Comparison of ENCODE assay signal across 8 cellular contexts in the genomic region with DNA sequence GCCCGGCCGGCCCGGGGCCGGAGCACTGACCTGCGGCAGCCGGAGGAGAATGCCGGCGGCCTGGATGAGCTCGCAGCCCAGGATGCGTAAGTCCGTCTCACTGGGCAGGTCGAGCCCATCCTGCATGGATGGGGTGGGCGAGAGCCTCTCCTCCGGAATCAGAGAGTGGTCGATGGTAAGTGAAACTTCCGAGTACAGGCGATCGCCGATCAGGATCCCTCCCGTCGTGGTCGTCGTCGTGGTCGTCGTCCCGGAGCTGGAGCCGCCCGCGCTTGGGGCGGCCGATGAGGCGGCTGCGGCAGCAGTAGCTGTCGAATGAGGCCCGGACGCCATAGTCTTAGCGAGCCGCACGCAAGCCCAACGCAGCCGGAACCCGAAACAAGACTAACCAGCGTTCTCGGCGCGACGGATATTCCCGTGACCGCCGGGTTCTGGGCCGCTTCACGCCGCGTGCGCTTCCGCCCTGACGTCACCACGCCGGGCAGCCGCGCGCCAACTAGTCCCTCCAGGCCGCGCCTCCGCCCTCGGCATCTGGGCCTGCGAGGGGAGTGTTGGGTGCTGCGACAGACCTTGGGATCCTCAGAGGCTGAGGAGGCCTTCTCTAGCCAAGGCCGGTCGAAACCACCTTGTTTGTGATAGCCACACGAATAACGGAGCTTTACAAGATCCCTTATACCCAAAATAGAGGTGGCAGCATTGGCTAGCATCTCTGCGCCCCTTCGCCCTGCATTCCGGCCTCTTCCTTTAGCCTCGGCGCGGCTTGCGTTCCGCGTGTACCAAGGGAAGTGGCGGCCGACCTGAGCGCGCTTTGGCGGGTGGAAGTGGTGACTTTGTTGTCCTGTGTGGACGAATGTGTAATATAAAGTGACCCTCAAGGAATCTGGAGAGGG. TPM values are rescaled to one million over a fixed set of nuclear protein-coding genes. Genes with fewer than 3 reads are reported as not detected.
DNase-seq lines count a peak whose midpoint lies in the region; ATAC-seq and TF ChIP-seq lines count a peak whose summit lies in the region.

Gene CCNL1 (minus strand): TSS at position 386 of the 890 bp plus-strand sequence. CDS start 53 bp downstream, at position 333.

- POLR2A ChIA-PET in Panc1 (lab: Charles Lee): interaction anchor here (0.6 to 2.7 kb wide), 4 partner anchors 13 to 1563 kb away, joined by 3 to 59 read pairs (median 4); no protein-coding TSS in a partner anchor

- H3K4me2 ChIP-seq in KMS-11: peak within 1 kb of the TSS; percentile 98

- H3K27me3 ChIP-seq in KMS-11 (ENCODE audit: insufficient read depth, low read depth): no peaks in the 10 kb centered on the region
- H3K27me3 ChIP-seq in Panc1 (ENCODE audit: control insufficient read depth, insufficient read depth, low read length): no peaks in the 10 kb centered on the region
- H3K27me3 ChIP-seq in esophagus (ENCODE audit: control insufficient read depth in 1 of 2, insufficient read depth in 2 of 2, low read length in 2 of 2): no peaks in the 10 kb centered on the region
- H3K27me3 ChIP-seq in mucosa of stomach (ENCODE audit: control insufficient read depth, insufficient read depth, low read length): no peaks in the 10 kb centered on the region

- H3K4me1 ChIP-seq in KMS-11 (ENCODE audit: low read depth, poor library complexity, severe bottlenecking): peaks cover 61% of the 10 kb centered on the region
- peaks cover 37% of the 10 kb centered on the region for H3K4me1 ChIP-seq in Panc1 (ENCODE audit: control insufficient read depth, insufficient read depth, low read length)
- no peaks in the 10 kb centered on the region for H3K4me1 ChIP-seq in esophagus (ENCODE audit: control insufficient read depth in 2 of 2, insufficient read depth in 2 of 2, low read length in 1 of 2)
- peaks cover 32% of the 10 kb centered on the region for H3K4me1 ChIP-seq in mucosa of stomach (ENCODE audit: control insufficient read depth, insufficient read depth, low read length)

- peak within 1 kb of the TSS; percentile 97 for H3K4me3 ChIP-seq in KMS-11 (IDR thresholded peaks at IDR 0.05; ENCODE audit: insufficient read depth, low read depth, low read length)
- peak within 1 kb of the TSS; percentile 71 to 88 for H3K4me3 ChIP-seq in Panc1 (ENCODE audit: low read depth in 2 of 2, low read length in 2 of 2)
- H3K4me3 ChIP-seq in esophagus (ENCODE audit: low read depth in 1 of 2, low read length in 2 of 2): peak within 1 kb of the TSS; percentile 84 to 96
- peak within 1 kb of the TSS; percentile 57 for H3K4me3 ChIP-seq in mucosa of stomach (ENCODE audit: low read length)

- ATAC-seq in GM21786 (IDR thresholded peaks at IDR 0.05; ENCODE audit: unreplicated experiment): peak; percentile 80
- peak; percentile 94 for ATAC-seq in Panc1
- peak; percentile 83 to 84 for ATAC-seq in activated T-cell treated with anti-CD3 and anti-CD28 coated beads, Interleukin-2, amount 50 U/mL, for 4 hours

- H3K36me3 Mint-ChIP-seq in activated T-cell treated with anti-CD3 and anti-CD28 coated beads, Interleukin-2, amount 50 U/mL, for 4 hours (ENCODE audit: insufficient read depth): peaks cover 44% of the 10 kb centered on the region

- H3K4me1 Mint-ChIP-seq in activated T-cell treated with anti-CD3 and anti-CD28 coated beads, Interleukin-2, amount 50 U/mL, for 4 hours (ENCODE audit: low read depth): peaks cover 45% of the 10 kb centered on the region

- no TSS peak for BruUV-seq in Panc1 (replicated peaks; lab: Mats Ljungman, UMichigan)

- H4K20me1 ChIP-seq in KMS-11 (ENCODE audit: insufficient read depth): peaks cover 42% of the 10 kb centered on the region

- H3K36me3 ChIP-seq in KMS-11 (ENCODE audit: insufficient read depth) (peaks cover 36% of the 10 kb centered on the region), Panc1 (ENCODE audit: control insufficient read depth, insufficient read depth, low read length) (peaks cover 42% of the 10 kb centered on the region), esophagus (ENCODE audit: control insufficient read depth in 2 of 2, insufficient read depth in 2 of 2, low read length in 1 of 2) (no peaks in the 10 kb centered on the region), mucosa of stomach (ENCODE audit: control insufficient read depth, insufficient read depth, low read length) (no peaks in the 10 kb centered on the region)

- peak within 1 kb of the TSS; percentile 48 for H2AFZ ChIP-seq in KMS-11 (ENCODE audit: low read depth)

- peaks cover 64% of the 10 kb centered on the region for H3K79me2 ChIP-seq in KMS-11 (ENCODE audit: insufficient read depth, low read depth)

- CTCF ChIA-PET in Panc1 (lab: Charles Lee): interaction anchor here (0.7 kb wide), 1 partner anchor 15 kb away, joined by 3 read pairs; no protein-coding TSS in a partner anchor

- H3K27ac ChIP-seq in KMS-11 (peak within 1 kb of the TSS; percentile 99), Panc1 (ENCODE audit: low read length) (peak within 1 kb of the TSS; percentile 100), esophagus (ENCODE audit: low read depth in 2 of 2, low read length in 1 of 2) (peak within 1 kb of the TSS; percentile 100)

- in situ Hi-C loops in Panc1 (cut with HindIII; ENCODE audit: low pct_unique_long_range_greater_than_20kb, low sequenced_read_pairs): no loop called here

- peak within 1 kb of the TSS; percentile 96 for H3K4me3 Mint-ChIP-seq in activated T-cell treated with anti-CD3 and anti-CD28 coated beads, Interleukin-2, amount 50 U/mL, for 4 hours

- H3K27me3 Mint-ChIP-seq in activated T-cell treated with anti-CD3 and anti-CD28 coated beads, Interleukin-2, amount 50 U/mL, for 4 hours (ENCODE audit: low read depth): no peaks in the 10 kb centered on the region

- intact Hi-C loops in Panc1 (cut with micrococcal nuclease; ENCODE audit: unreplicated experiment): loop anchor here (1.0 kb wide), 1 partner anchor 15 kb away; no protein-coding TSS in a partner anchor

- 0% methylated on average over 86 to 88 of the region's 88 CpGs for WGBS in esophagus, 2 donors

- H3K9me3 ChIP-seq in Panc1 (ENCODE audit: control insufficient read depth, insufficient read depth, low read depth, low read length) (no peaks in the 10 kb centered on the region), esophagus (ENCODE audit: control insufficient read depth in 2 of 2, insufficient read depth in 1 of 2, low read depth in 1 of 2, low read length in 1 of 2) (no peaks in the 10 kb centered on the region), mucosa of stomach (ENCODE audit: control insufficient read depth, low read length) (no peaks in the 10 kb centered on the region)

- H3K9ac ChIP-seq in KMS-11 (peak within 1 kb of the TSS; percentile 97), mucosa of stomach (ENCODE audit: low read length) (peak within 1 kb of the TSS; percentile 93)

- no peaks in the 10 kb centered on the region for H3K9me3 Mint-ChIP-seq in activated T-cell treated with anti-CD3 and anti-CD28 coated beads, Interleukin-2, amount 50 U/mL, for 4 hours

- peak; percentile 89 for DNase-seq in DMS79 treated with DMSO at 0.1 percent for 48 hours (lab: John Stamatoyannopoulos, UW)
- peak; percentile 82 for DNase-seq in Panc1 (ENCODE audit: low read depth, low spot score)
- DNase-seq in activated T-cell treated with anti-CD3 and anti-CD28 coated beads, Interleukin-2, amount 50 U/mL, for 4 hours: peak; percentile 96
- DNase-seq in stimulated activated CD8-positive, alpha-beta memory T cell treated with anti-CD3 and anti-CD28 coated beads, Interleukin-4, amount 100 ng/mL, for 48 hours: peak; percentile 97

- TF ChIP-seq CTCF in KMS-11 (conservative IDR thresholded peaks at IDR 0.05; ENCODE audit: low read depth, low read length) (no peak; the same call in 1 of the 2 replicates), Panc1 (IDR thresholded peaks at IDR 0.05) (no peak)

RNA-seq across cellular contexts. Expression of gene CCNL1, which starts in this region (rescaled TPM):
- 118 TPM for total RNA-seq in Panc1 (2021; ENCODE audit: unreplicated experiment)
- polyA plus RNA-seq in Panc1 (2012; ENCODE audit: insufficient read length): 48.3 TPM
- total RNA-seq in activated T-cell treated with anti-CD3 and anti-CD28 coated beads, Interleukin-2, amount 50 U/mL, for 4 hours: 100 to 1,000 TPM; 138 to 152 (median 151) TPM
- 10 to 100 TPM; 62.5 to 73.1 TPM for polyA plus RNA-seq in esophagus

Comparison
In these comparisons a context has a peak if more than half of its experiments do, and no peak if none do; other contexts are left out.
1. Peak in every context shown above with its lines: DNase-seq, ATAC-seq, H3K4me3 ChIP-seq and H3K27ac ChIP-seq.